In the genomic region with DNA sequence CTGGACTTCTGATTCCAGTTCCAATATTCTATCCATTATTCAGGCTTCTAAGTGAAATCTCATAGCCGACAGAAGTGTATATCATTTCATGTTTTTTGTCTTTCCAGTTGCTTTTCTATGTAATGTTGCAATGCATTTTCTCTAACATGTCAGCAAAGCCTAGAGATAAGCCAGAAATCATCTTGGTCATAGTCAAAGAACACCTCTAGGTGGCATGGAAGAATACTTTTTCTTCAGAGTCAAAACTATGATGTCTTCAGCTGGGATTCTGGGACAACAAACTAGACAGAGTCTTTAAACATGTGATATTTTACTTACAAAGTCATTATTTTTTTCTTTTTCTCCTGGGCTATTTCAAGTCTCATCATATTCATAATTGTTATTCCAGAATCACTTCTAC, we compare ENCODE assay signal across 1 cellular context.
TF ChIP-seq lines count a peak whose summit lies in the region.

No MANE protein-coding gene starts in this region.

TF ChIP-seq in HepG2, 621 proteins besides CTCF, POLR2A, EP300 and RAD21 (continued from another document and continues in another):
- TF ChIP-seq, protein P1, sequence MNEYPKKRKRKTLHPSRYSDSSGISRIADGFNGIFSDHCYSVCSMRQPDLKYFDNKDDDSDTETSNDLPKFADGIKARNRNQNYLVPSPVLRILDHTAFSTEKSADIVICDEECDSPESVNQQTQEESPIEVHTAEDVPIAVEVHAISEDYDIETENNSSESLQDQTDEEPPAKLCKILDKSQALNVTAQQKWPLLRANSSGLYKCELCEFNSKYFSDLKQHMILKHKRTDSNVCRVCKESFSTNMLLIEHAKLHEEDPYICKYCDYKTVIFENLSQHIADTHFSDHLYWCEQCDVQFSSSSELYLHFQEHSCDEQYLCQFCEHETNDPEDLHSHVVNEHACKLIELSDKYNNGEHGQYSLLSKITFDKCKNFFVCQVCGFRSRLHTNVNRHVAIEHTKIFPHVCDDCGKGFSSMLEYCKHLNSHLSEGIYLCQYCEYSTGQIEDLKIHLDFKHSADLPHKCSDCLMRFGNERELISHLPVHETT (CRISPR knock-in tag; conservative IDR thresholded peaks at IDR 0.05), result no peak
- TF ChIP-seq ZNF484 (CRISPR knock-in tag; IDR thresholded peaks at IDR 0.05; ENCODE audit: borderline replicate concordance, low read depth) (no peak), PAF1 (CRISPR knock-in tag; IDR thresholded peaks at IDR 0.05) (no peak), U2AF1 (optimal IDR thresholded peaks at IDR 0.05; ENCODE audit: low read depth, low read length) (no peak), TEAD2 (CRISPR knock-in tag; IDR thresholded peaks at IDR 0.05) (no peak), ZNF562 (CRISPR knock-in tag; IDR thresholded peaks at IDR 0.05; ENCODE audit: borderline replicate concordance) (no peak), ZBTB49 (CRISPR knock-in tag; IDR thresholded peaks at IDR 0.05; ENCODE audit: borderline replicate concordance) (no peak), ELF4 (CRISPR knock-in tag; IDR thresholded peaks at IDR 0.05; ENCODE audit: borderline replicate concordance) (no peak), ATRX (CRISPR knock-in tag; IDR thresholded peaks at IDR 0.05; ENCODE audit: borderline replicate concordance) (no peak), PHB2 (IDR thresholded peaks at IDR 0.05; ENCODE audit: partially characterized antibody) (no peak), SMC3 (IDR thresholded peaks at IDR 0.05; ENCODE audit: low read length) (peak; percentile 58; the same call in 1 of the 2 replicates), NFE2L1 (CRISPR knock-in tag; IDR thresholded peaks at IDR 0.05; ENCODE audit: borderline replicate concordance) (no peak), BORCS8-MEF2B (CRISPR knock-in tag; IDR thresholded peaks at IDR 0.05) (no peak), ZBTB38 (CRISPR knock-in tag; IDR thresholded peaks at IDR 0.05) (no peak), HIVEP1 (CRISPR knock-in tag; IDR thresholded peaks at IDR 0.05) (no peak), CEBPB (IDR thresholded peaks at IDR 0.05; ENCODE audit: borderline replicate concordance, low read depth, low read length) (peak; percentile 26; the same call in 1 of the 2 replicates), TARDBP (CRISPR knock-in tag; IDR thresholded peaks at IDR 0.05) (no peak), KDM3A (CRISPR knock-in tag; IDR thresholded peaks at IDR 0.05; ENCODE audit: low read depth) (no peak), YY1 (IDR thresholded peaks at IDR 0.05; ENCODE audit: insufficient read depth, insufficient replicate concordance, low read depth, low read length) (no peak), SRSF1 (optimal IDR thresholded peaks at IDR 0.05; ENCODE audit: low read depth, low read length) (no peak), ZNF558 (CRISPR knock-in tag; IDR thresholded peaks at IDR 0.05; ENCODE audit: borderline replicate concordance) (no peak), ZBTB7A (CRISPR knock-in tag; IDR thresholded peaks at IDR 0.05) (no peak), HCFC1 (IDR thresholded peaks at IDR 0.05; ENCODE audit: low read depth, low read length) (no peak), PITX1 (CRISPR knock-in tag; IDR thresholded peaks at IDR 0.05) (no peak), GLMP (CRISPR knock-in tag; IDR thresholded peaks at IDR 0.05; ENCODE audit: borderline replicate concordance) (no peak), ADNP (CRISPR knock-in tag; IDR thresholded peaks at IDR 0.05) (no peak), ETV6 (CRISPR knock-in tag; conservative IDR thresholded peaks at IDR 0.05) (no peak), ZNF17 (CRISPR knock-in tag; IDR thresholded peaks at IDR 0.05) (no peak), GABPA (IDR thresholded peaks at IDR 0.05; ENCODE audit: low read depth, low read length) (no peak), GABPA (CRISPR knock-in tag; IDR thresholded peaks at IDR 0.05; ENCODE audit: low read depth) (no peak), ZNF577 (CRISPR knock-in tag; IDR thresholded peaks at IDR 0.05; ENCODE audit: borderline replicate concordance, low read depth) (no peak), NR3C1 (CRISPR knock-in tag; IDR thresholded peaks at IDR 0.05) (no peak), TBX2 (CRISPR knock-in tag; IDR thresholded peaks at IDR 0.05; ENCODE audit: borderline replicate concordance) (no peak), ZNF20 (CRISPR knock-in tag; IDR thresholded peaks at IDR 0.05) (no peak), HOXD1 (CRISPR knock-in tag; IDR thresholded peaks at IDR 0.05) (no peak), MAF1 (CRISPR knock-in tag; IDR thresholded peaks at IDR 0.05; ENCODE audit: borderline replicate concordance) (no peak), SKIL (CRISPR knock-in tag; IDR thresholded peaks at IDR 0.05; ENCODE audit: borderline replicate concordance) (no peak), KAT8 (CRISPR knock-in tag; IDR thresholded peaks at IDR 0.05) (0 out of 2 replicates have a peak, but pooled peaks have one; percentile 26), ZNF24 (IDR thresholded peaks at IDR 0.05) (no peak), SAP130 (CRISPR knock-in tag; IDR thresholded peaks at IDR 0.05; ENCODE audit: low read depth) (no peak), ZNF598 (CRISPR knock-in tag; IDR thresholded peaks at IDR 0.05; ENCODE audit: borderline replicate concordance) (no peak), ZFP82 (CRISPR knock-in tag; IDR thresholded peaks at IDR 0.05; ENCODE audit: borderline replicate concordance) (no peak), MIXL1 (CRISPR knock-in tag; IDR thresholded peaks at IDR 0.05) (0 out of 2 replicates have a peak, but pooled peaks have one; percentile 33), STAG1 (CRISPR knock-in tag; IDR thresholded peaks at IDR 0.05) (peak; percentile 75), ARNT2 (CRISPR knock-in tag; IDR thresholded peaks at IDR 0.05; ENCODE audit: low read depth) (no peak)
- TF ChIP-seq, protein P2, sequence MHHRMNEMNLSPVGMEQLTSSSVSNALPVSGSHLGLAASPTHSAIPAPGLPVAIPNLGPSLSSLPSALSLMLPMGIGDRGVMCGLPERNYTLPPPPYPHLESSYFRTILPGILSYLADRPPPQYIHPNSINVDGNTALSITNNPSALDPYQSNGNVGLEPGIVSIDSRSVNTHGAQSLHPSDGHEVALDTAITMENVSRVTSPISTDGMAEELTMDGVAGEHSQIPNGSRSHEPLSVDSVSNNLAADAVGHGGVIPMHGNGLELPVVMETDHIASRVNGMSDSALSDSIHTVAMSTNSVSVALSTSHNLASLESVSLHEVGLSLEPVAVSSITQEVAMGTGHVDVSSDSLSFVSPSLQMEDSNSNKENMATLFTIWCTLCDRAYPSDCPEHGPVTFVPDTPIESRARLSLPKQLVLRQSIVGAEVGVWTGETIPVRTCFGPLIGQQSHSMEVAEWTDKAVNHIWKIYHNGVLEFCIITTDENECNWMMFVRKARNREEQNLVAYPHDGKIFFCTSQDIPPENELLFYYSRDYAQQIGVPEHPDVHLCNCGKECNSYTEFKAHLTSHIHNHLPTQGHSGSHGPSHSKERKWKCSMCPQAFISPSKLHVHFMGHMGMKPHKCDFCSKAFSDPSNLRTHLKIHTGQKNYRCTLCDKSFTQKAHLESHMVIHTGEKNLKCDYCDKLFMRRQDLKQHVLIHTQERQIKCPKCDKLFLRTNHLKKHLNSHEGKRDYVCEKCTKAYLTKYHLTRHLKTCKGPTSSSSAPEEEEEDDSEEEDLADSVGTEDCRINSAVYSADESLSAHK (CRISPR knock-in tag; IDR thresholded peaks at IDR 0.05; ENCODE audit: borderline replicate concordance), result no peak
- TF ChIP-seq, protein P3, sequence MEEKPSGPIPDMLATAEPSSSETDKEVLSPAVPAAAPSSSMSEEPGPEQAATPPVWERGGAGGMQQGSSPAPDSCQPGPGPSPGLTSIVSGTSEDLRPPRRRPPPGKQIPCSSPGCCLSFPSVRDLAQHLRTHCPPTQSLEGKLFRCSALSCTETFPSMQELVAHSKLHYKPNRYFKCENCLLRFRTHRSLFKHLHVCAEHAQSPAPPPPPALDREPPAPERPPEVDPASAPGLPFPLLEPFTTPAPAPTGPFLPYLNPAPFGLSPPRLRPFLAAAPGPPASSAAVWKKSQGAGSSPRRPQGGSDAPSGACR (CRISPR knock-in tag; IDR thresholded peaks at IDR 0.05), result no peak
- TF ChIP-seq, protein P4, sequence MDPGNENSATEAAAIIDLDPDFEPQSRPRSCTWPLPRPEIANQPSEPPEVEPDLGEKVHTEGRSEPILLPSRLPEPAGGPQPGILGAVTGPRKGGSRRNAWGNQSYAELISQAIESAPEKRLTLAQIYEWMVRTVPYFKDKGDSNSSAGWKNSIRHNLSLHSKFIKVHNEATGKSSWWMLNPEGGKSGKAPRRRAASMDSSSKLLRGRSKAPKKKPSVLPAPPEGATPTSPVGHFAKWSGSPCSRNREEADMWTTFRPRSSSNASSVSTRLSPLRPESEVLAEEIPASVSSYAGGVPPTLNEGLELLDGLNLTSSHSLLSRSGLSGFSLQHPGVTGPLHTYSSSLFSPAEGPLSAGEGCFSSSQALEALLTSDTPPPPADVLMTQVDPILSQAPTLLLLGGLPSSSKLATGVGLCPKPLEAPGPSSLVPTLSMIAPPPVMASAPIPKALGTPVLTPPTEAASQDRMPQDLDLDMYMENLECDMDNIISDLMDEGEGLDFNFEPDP (CRISPR knock-in tag; conservative IDR thresholded peaks at IDR 0.05), result no peak
- TF ChIP-seq, protein P5, sequence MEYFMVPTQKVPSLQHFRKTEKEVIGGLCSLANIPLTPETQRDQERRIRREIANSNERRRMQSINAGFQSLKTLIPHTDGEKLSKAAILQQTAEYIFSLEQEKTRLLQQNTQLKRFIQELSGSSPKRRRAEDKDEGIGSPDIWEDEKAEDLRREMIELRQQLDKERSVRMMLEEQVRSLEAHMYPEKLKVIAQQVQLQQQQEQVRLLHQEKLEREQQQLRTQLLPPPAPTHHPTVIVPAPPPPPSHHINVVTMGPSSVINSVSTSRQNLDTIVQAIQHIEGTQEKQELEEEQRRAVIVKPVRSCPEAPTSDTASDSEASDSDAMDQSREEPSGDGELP (IDR thresholded peaks at IDR 0.05; ENCODE audit: borderline replicate concordance, low read depth), result peak; percentile 18; the same call in 1 of the 2 replicates
- TF ChIP-seq, protein P6, sequence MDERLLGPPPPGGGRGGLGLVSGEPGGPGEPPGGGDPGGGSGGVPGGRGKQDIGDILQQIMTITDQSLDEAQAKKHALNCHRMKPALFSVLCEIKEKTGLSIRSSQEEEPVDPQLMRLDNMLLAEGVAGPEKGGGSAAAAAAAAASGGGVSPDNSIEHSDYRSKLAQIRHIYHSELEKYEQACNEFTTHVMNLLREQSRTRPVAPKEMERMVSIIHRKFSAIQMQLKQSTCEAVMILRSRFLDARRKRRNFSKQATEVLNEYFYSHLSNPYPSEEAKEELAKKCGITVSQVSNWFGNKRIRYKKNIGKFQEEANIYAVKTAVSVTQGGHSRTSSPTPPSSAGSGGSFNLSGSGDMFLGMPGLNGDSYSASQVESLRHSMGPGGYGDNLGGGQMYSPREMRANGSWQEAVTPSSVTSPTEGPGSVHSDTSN (CRISPR knock-in tag; IDR thresholded peaks at IDR 0.05), result no peak
- TF ChIP-seq, protein P7, sequence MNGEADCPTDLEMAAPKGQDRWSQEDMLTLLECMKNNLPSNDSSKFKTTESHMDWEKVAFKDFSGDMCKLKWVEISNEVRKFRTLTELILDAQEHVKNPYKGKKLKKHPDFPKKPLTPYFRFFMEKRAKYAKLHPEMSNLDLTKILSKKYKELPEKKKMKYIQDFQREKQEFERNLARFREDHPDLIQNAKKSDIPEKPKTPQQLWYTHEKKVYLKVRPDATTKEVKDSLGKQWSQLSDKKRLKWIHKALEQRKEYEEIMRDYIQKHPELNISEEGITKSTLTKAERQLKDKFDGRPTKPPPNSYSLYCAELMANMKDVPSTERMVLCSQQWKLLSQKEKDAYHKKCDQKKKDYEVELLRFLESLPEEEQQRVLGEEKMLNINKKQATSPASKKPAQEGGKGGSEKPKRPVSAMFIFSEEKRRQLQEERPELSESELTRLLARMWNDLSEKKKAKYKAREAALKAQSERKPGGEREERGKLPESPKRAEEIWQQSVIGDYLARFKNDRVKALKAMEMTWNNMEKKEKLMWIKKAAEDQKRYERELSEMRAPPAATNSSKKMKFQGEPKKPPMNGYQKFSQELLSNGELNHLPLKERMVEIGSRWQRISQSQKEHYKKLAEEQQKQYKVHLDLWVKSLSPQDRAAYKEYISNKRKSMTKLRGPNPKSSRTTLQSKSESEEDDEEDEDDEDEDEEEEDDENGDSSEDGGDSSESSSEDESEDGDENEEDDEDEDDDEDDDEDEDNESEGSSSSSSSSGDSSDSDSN (CRISPR knock-in tag; IDR thresholded peaks at IDR 0.05), result no peak
